Comparison of ENCODE assay signal across 18 cellular contexts in genomic region chrX:11472879-11473278, GRCh38.
DNase-seq lines count a peak whose midpoint lies in the region; ATAC-seq and TF ChIP-seq lines count a peak whose summit lies in the region.
"Had no signal": no experiment of that assay in that cellular context is flagged by ENCODE, and none has a peak within 500 bp of the region (broad histone marks: within the 10 kb centered on the region; RNA-seq: fewer than 3 reads in every experiment).

No MANE protein-coding gene starts in this region.

- intact Hi-C loops in Right ventricle myocardium inferior (cut with DNase I) (no loop called here), left cardiac atrium (cut with DNase I) (no loop called here)

- H3K4me1 ChIP-seq in osteoblast (ENCODE audit: insufficient read depth, low read length), result peaks cover 26% of the 10 kb centered on the region
- H3K4me1 ChIP-seq: BLaER1 treated with 17β-estradiol and CSF1 and Interleukin-3, amounts not matched to agents 10 nM and 100 nM had no signal

- H3K4me2 ChIP-seq in osteoblast (ENCODE audit: insufficient read depth, low read length), result no peak overlapping the region
- H3K4me2 ChIP-seq: BLaER1 treated with 17β-estradiol and CSF1 and Interleukin-3, amounts not matched to agents 10 nM and 100 nM had no signal

- H3K36me3 ChIP-seq in osteoblast (ENCODE audit: insufficient read depth, low read length), result no peaks in the 10 kb centered on the region
- H3K36me3 ChIP-seq: BLaER1 treated with 17β-estradiol and CSF1 and Interleukin-3, amounts not matched to agents 10 nM and 100 nM had no signal

- no peak overlapping the region for H2AFZ ChIP-seq in osteoblast (ENCODE audit: low read length)

- H3K9me3 ChIP-seq in osteoblast (ENCODE audit: low read depth, low read length), result no peaks in the 10 kb centered on the region

- H3K4me3 ChIP-seq in choroid plexus epithelial cell (ENCODE audit: low read depth, low read length), result no peak overlapping the region
- no peak overlapping the region for H3K4me3 ChIP-seq in osteoblast (ENCODE audit: insufficient read depth, low read length)
- H3K4me3 ChIP-seq: BLaER1 treated with 17β-estradiol and CSF1 and Interleukin-3, amounts not matched to agents 10 nM and 100 nM had no signal

- H3K27me3 ChIP-seq in osteoblast (ENCODE audit: insufficient read depth, low read length), result no peaks in the 10 kb centered on the region

- no peak for TF ChIP-seq CTCF in choroid plexus epithelial cell (conservative IDR thresholded peaks at IDR 0.05; ENCODE audit: low read depth, low read length)
- TF ChIP-seq CTCF in osteoblast (IDR thresholded peaks at IDR 0.05; ENCODE audit: extremely low read depth, low read depth, low read length), result no peak

- no peak for DNase-seq in Right ventricle myocardium inferior (ENCODE audit: missing footprints)
- no peak for DNase-seq in left cardiac atrium
- DNase-seq in choroid plexus epithelial cell (ENCODE audit: low read depth), result peak; percentile 63
- no peak for DNase-seq in osteoblast (ENCODE audit: insufficient read length, low spot score, missing footprints)
- DNase-seq in NCI-H1092 (lab: John Stamatoyannopoulos, UW), result no peak
- no peak for DNase-seq in DMS53 (lab: John Stamatoyannopoulos, UW)
- DNase-seq in ecto neural progenitor cell (ENCODE audit: low spot score), result no peak
- DNase-seq in NCI-H524 (lab: John Stamatoyannopoulos, UW), result no peak
- DNase-seq: CD8-positive, alpha-beta T cell; GOT3; HCEC 1CT; NCI-H1417; NCI-H1694 treated with DMSO at 0.1 percent for 48 hours; NCI-H2081 treated with DMSO at 0.1 percent for 48 hours; NCI-H2171 treated with DMSO at 0.1 percent for 48 hours; NCI-H526 had no signal

- no peaks in the 10 kb centered on the region for H3K79me2 ChIP-seq in osteoblast (ENCODE audit: insufficient read depth, low read length)

- peak overlapping the region; percentile 87 for H3K27ac ChIP-seq in osteoblast (ENCODE audit: low read depth, low read length)
- H3K27ac ChIP-seq: 22Rv1; BLaER1 treated with 17β-estradiol and CSF1 and Interleukin-3, amounts not matched to agents 10 nM and 100 nM had no signal

- ATAC-seq in Right ventricle myocardium inferior (peak; percentile 28), left cardiac atrium (no peak)
- ATAC-seq: CD8-positive, alpha-beta T cell had no signal

- H4K20me1 ChIP-seq in osteoblast (ENCODE audit: insufficient read depth, low read length), result no peaks in the 10 kb centered on the region
